Comparison of ENCODE assay signal across 1 cellular context in the genomic region with DNA sequence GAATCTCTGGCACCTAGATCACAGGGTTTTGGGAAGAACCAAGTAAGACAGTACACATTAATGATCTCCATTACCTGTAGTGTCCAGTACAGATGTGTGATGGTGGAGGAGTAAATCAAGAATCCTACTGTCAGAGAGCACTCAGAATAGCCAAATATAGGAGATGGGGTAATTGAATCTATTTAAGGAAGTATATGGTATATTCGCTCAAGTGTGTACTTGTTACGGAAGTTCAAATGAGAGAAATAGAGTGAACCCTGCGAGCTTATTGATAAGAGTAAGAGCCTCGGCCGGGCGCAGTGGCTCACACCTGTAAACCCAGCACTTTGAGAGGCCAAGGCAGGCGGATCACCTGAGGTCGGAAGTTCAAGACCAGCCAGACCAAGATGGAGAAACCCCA.
TF ChIP-seq lines count a peak whose summit lies in the region.

No MANE protein-coding gene starts in this region.

TF ChIP-seq in SK-N-SH treated with all-trans-retinoic acid at 6 μM for 48 hours, 23 proteins besides CTCF, POLR2A, EP300 and RAD21 (continued from another document):
- TF ChIP-seq TSHZ2 (CRISPR knock-in tag; IDR thresholded peaks at IDR 0.05) (no peak), TCF4 (CRISPR knock-in tag; IDR thresholded peaks at IDR 0.05; ENCODE audit: borderline replicate concordance) (no peak), ESRRG (CRISPR knock-in tag; IDR thresholded peaks at IDR 0.05) (no peak), BACH2 (CRISPR knock-in tag; IDR thresholded peaks at IDR 0.05; ENCODE audit: borderline replicate concordance) (no peak), ZFP30 (CRISPR knock-in tag; IDR thresholded peaks at IDR 0.05) (no peak), ZFP3 (CRISPR knock-in tag; IDR thresholded peaks at IDR 0.05) (no peak), CSDC2 (CRISPR knock-in tag; IDR thresholded peaks at IDR 0.05) (no peak), GLIS3 (CRISPR knock-in tag; IDR thresholded peaks at IDR 0.05) (no peak), ZNF565 (CRISPR knock-in tag; conservative IDR thresholded peaks at IDR 0.05; ENCODE audit: low read depth) (no peak)
